ENCODE assay signal across 18 cellular contexts in genomic region chr19:39829702-39830275, GRCh38. TPM values are rescaled to one million over a fixed set of nuclear protein-coding genes. Genes with fewer than 3 reads are reported as not detected.
DNase-seq lines count a peak whose midpoint lies in the region; ATAC-seq and TF ChIP-seq lines count a peak whose summit lies in the region.
"Had no signal": no experiment of that assay in that cellular context is flagged by ENCODE, and none has a peak within 500 bp of the region (broad histone marks: within the 10 kb centered on the region; RNA-seq: fewer than 3 reads in every experiment).

No MANE protein-coding gene starts in this region.

- no peak for TF ChIP-seq CTCF in right lobe of liver (IDR thresholded peaks at IDR 0.05)

- H3K4me3 Mint-ChIP-seq in activated CD4-positive, alpha-beta T cell treated with anti-CD3 and anti-CD28 coated beads for 36 hours: no peak overlapping the region
- H3K4me3 Mint-ChIP-seq in CD8-positive, alpha-beta memory T cell: peak overlapping the region in 1 of 7 donors; percentile 51
- H3K4me3 Mint-ChIP-seq in immature natural killer cell: peak overlapping the region in 1 of 5 donors; percentile 38
- H3K4me3 Mint-ChIP-seq: GM23338 had no signal

- no peaks in the 10 kb centered on the region for H3K27me3 ChIP-seq in CD8-positive, alpha-beta memory T cell (ENCODE audit: insufficient read depth, low read length, poor library complexity, severe bottlenecking)
- H3K27me3 ChIP-seq in right lobe of liver: no peaks in the 10 kb centered on the region

- H3K4me3 ChIP-seq in CD8-positive, alpha-beta memory T cell (ENCODE audit: low read length): no peak overlapping the region
- H3K4me3 ChIP-seq in right lobe of liver: no peak overlapping the region
- H3K4me3 ChIP-seq: GM23338 had no signal

- CTCF ChIA-PET in activated CD4-positive, alpha-beta T cell treated with anti-CD3 and anti-CD28 coated beads for 36 hours (lab: Charles Lee): interaction anchor here (0.5 kb wide), 1 partner anchor 80 kb away, joined by 3 read pairs; no protein-coding TSS in a partner anchor
- CTCF ChIA-PET in CD8-positive, alpha-beta memory T cell (lab: Charles Lee): interaction anchor here (2.4 kb wide), 1 partner anchor 14 kb away, joined by 10 read pairs; no protein-coding TSS in a partner anchor

- 97% methylated on average over 8 of the region's 10 CpGs for WGBS in right lobe of liver (ENCODE audit: insufficient coverage, low coverage, low lambda C conversion rate, missing lambda C conversion rate)

- intact Hi-C loops in activated CD4-positive, alpha-beta T cell treated with anti-CD3 and anti-CD28 coated beads for 36 hours (cut with DNase I, micrococcal nuclease): loop anchor here in 1 of 2 experiments (5.0 kb wide), 5 partner anchors 382 to 973 kb away; partner anchors contain the start of genes SAMD4B, SERTAD3 and SUPT5H
- intact Hi-C loops in posterior vena cava (cut with DNase I) (no loop called here), right lobe of liver (cut with DNase I) (no loop called here)

- peaks cover 28% of the 10 kb centered on the region for H3K4me1 Mint-ChIP-seq in activated CD4-positive, alpha-beta T cell treated with anti-CD3 and anti-CD28 coated beads for 36 hours
- H3K4me1 Mint-ChIP-seq in CD8-positive, alpha-beta memory T cell: peaks cover 37 to 54% (median 39%) of the 10 kb centered on the region in 3 donors
- H3K4me1 Mint-ChIP-seq in immature natural killer cell: peaks cover 64 to 65% of the 10 kb centered on the region in 2 donors

- no peak for TF ChIP-seq POLR2A in right lobe of liver (IDR thresholded peaks at IDR 0.05)

- peak overlapping the region; percentile 26 for H3K27ac Mint-ChIP-seq in activated CD4-positive, alpha-beta T cell treated with anti-CD3 and anti-CD28 coated beads for 36 hours
- peak overlapping the region in 6 of 8 donors; percentile 24 to 78 (median 58) for H3K27ac Mint-ChIP-seq in CD8-positive, alpha-beta memory T cell
- peak overlapping the region in 5 of 6 donors; percentile 77 to 98 (median 95) for H3K27ac Mint-ChIP-seq in immature natural killer cell
- H3K27ac Mint-ChIP-seq: GM23338 had no signal

- POLR2A ChIA-PET in activated CD4-positive, alpha-beta T cell treated with anti-CD3 and anti-CD28 coated beads for 36 hours (lab: Charles Lee): interaction anchor here (0.6 kb wide), 1 partner anchor 429 kb away, joined by 4 read pairs; no protein-coding TSS in a partner anchor
- POLR2A ChIA-PET in CD8-positive, alpha-beta memory T cell (lab: Charles Lee): no interaction called here

- H3K36me3 Mint-ChIP-seq in activated CD4-positive, alpha-beta T cell treated with anti-CD3 and anti-CD28 coated beads for 36 hours (ENCODE audit: low read depth): peaks cover 54% of the 10 kb centered on the region
- peaks cover 8 to 67% (median 10%) of the 10 kb centered on the region in 3 donors for H3K36me3 Mint-ChIP-seq in CD8-positive, alpha-beta memory T cell
- peaks cover 10 to 22% (median 16%) of the 10 kb centered on the region in 3 donors for H3K36me3 Mint-ChIP-seq in immature natural killer cell

- H3K9me3 ChIP-seq in CD8-positive, alpha-beta memory T cell (ENCODE audit: low read length): no peaks in the 10 kb centered on the region
- H3K9me3 ChIP-seq in right lobe of liver: no peaks in the 10 kb centered on the region

- peaks cover 21% of the 10 kb centered on the region for H3K36me3 ChIP-seq in CD8-positive, alpha-beta memory T cell (ENCODE audit: insufficient read depth, low read length)
- peaks cover 0 to 23% (median 5%) of the 10 kb centered on the region in 4 donors for H3K36me3 ChIP-seq in right lobe of liver

- no peaks in the 10 kb centered on the region for H3K27me3 Mint-ChIP-seq in activated CD4-positive, alpha-beta T cell treated with anti-CD3 and anti-CD28 coated beads for 36 hours
- no peaks in the 10 kb centered on the region for H3K27me3 Mint-ChIP-seq in CD8-positive, alpha-beta memory T cell
- H3K27me3 Mint-ChIP-seq in immature natural killer cell (ENCODE audit: low read depth in 3 of 3): peaks cover 5 to 13% (median 10%) of the 10 kb centered on the region in 3 donors

- H3K27ac ChIP-seq in CD8-positive, alpha-beta memory T cell (ENCODE audit: low read depth, low read length): no peak overlapping the region
- no peak overlapping the region for H3K27ac ChIP-seq in right lobe of liver
- H3K27ac ChIP-seq: HL-60 had no signal

- H3K4me1 ChIP-seq in CD8-positive, alpha-beta memory T cell (ENCODE audit: insufficient read depth, low read length): peaks cover 30% of the 10 kb centered on the region
- peaks cover 0 to 22% (median 5%) of the 10 kb centered on the region in 4 donors for H3K4me1 ChIP-seq in right lobe of liver

- no peak for DNase-seq in activated CD4-positive, alpha-beta T cell treated with anti-CD3 and anti-CD28 coated beads for 36 hours
- DNase-seq in activated CD4-positive, alpha-beta T cell treated with anti-CD3 and anti-CD28 coated beads for 1 hour: no peak
- DNase-seq in CD8-positive, alpha-beta memory T cell: no peak
- DNase-seq in immature natural killer cell (no peak), posterior vena cava (ENCODE audit: low spot score) (peak; percentile 53), SIG-M5 (lab: John Stamatoyannopoulos, UW) (no peak), right lobe of liver (no peak)
- DNase-seq: Calu3, DMS79, KBM-7, NCI-H1048, NCI-H226, NCI-H526 had no signal

- no peak for ATAC-seq in activated CD4-positive, alpha-beta T cell treated with anti-CD3 and anti-CD28 coated beads for 36 hours
- ATAC-seq in right lobe of liver (no peak), GM19455 (IDR thresholded peaks at IDR 0.05; ENCODE audit: unreplicated experiment) (no peak)
- ATAC-seq: GM23338 had no signal

- no peaks in the 10 kb centered on the region for H3K9me3 Mint-ChIP-seq in activated CD4-positive, alpha-beta T cell treated with anti-CD3 and anti-CD28 coated beads for 36 hours (ENCODE audit: low read depth)
- no peaks in the 10 kb centered on the region for H3K9me3 Mint-ChIP-seq in CD8-positive, alpha-beta memory T cell
- H3K9me3 Mint-ChIP-seq in immature natural killer cell: no peaks in the 10 kb centered on the region
- H3K9me3 Mint-ChIP-seq: GM23338 had no signal

RNA-seq across cellular contexts. Expression of gene DYRK1B, which starts 4.2 kb away (rescaled TPM):
- 1 to 10 TPM; 4.8 to 6.9 TPM for total RNA-seq in activated CD4-positive, alpha-beta T cell treated with anti-CD3 and anti-CD28 coated beads for 36 hours
- 1 to 10 TPM; 7.9 to 9.1 TPM for total RNA-seq in CD8-positive, alpha-beta memory T cell
- 15.3 TPM for polyA plus RNA-seq in CD8-positive, alpha-beta memory T cell
- polyA plus RNA-seq in immature natural killer cell: 10 to 100 TPM in 2 of 3 donors, 1 to 10 TPM in 1; 6.2 to 24.8 (median 12.5) TPM
- total RNA-seq in posterior vena cava: 1 to 10 TPM; 5.4 to 8.7 TPM
- total RNA-seq in right lobe of liver: 1 to 10 TPM; 2.5 to 6.3 (median 4.4) TPM

RNA-seq across cellular contexts. Expression of gene FBL, which starts 16.4 kb away (rescaled TPM):
- total RNA-seq in activated CD4-positive, alpha-beta T cell treated with anti-CD3 and anti-CD28 coated beads for 36 hours: 100 to 1,000 TPM; 742 to 890 TPM
- 100 to 1,000 TPM; 661 to 682 TPM for total RNA-seq in CD8-positive, alpha-beta memory T cell
- 182 TPM for polyA plus RNA-seq in CD8-positive, alpha-beta memory T cell
- polyA plus RNA-seq in immature natural killer cell: 100 to 1,000 TPM; 127 to 166 (median 143) TPM
- total RNA-seq in posterior vena cava (100 to 1,000 TPM in 1 of 2 donors, 10 to 100 TPM in 1; 94.1 to 121 TPM), right lobe of liver (10 to 100 TPM; 46.1 to 76.2 (median 51.4) TPM)

RNA-seq across cellular contexts. Expression of gene LEUTX, which starts 51.1 kb away (rescaled TPM):
- total RNA-seq in activated CD4-positive, alpha-beta T cell treated with anti-CD3 and anti-CD28 coated beads for 36 hours: not detected
- total RNA-seq in CD8-positive, alpha-beta memory T cell: not detected
- not detected for polyA plus RNA-seq in CD8-positive, alpha-beta memory T cell
- not detected for polyA plus RNA-seq in immature natural killer cell
- total RNA-seq in posterior vena cava (not detected), right lobe of liver (not detected)
- total RNA-seq: Calu3, GM23338, OCI-LY7, RPMI7951 had no signal
- polyA plus RNA-seq: GM23338 had no signal

Comparison
In these comparisons a context has a peak if more than half of its experiments do, and no peak if none do; other contexts are left out.
1. H3K27ac Mint-ChIP-seq: peak in every context shown above with its lines; median percentile 95 in immature natural killer cell; 58 in CD8-positive, alpha-beta memory T cell; 26 in activated CD4-positive, alpha-beta T cell treated with anti-CD3 and anti-CD28 coated beads for 36 hours.
2. RNA of gene FBL, which starts 16.4 kb away (total RNA-seq): 742 to 890 TPM in activated CD4-positive, alpha-beta T cell treated with anti-CD3 and anti-CD28 coated beads for 36 hours and 661 to 682 TPM in CD8-positive, alpha-beta memory T cell; 94.1 to 121 TPM in posterior vena cava and 46.1 to 76.2 TPM in right lobe of liver; every median in the first group is over 4 times any median in the second.